ENCODE assay signal across 17 cellular contexts in genomic region chr4:139709660-139710059, GRCh38. TPM values are rescaled to one million over a fixed set of nuclear protein-coding genes. Genes with fewer than 3 reads are reported as not detected.
A peak's percentile ranks its signal among the peaks of the same experiment; 100 is the strongest.
DNase-seq lines count a peak whose midpoint lies in the region; ATAC-seq and TF ChIP-seq lines count a peak whose summit lies in the region.
"Had no signal": no experiment of that assay in that cellular context is flagged by ENCODE, and none has a peak within 500 bp of the region (broad histone marks: within the 10 kb centered on the region; RNA-seq: fewer than 3 reads in every experiment).

No MANE protein-coding gene starts in this region.

- H3K4me3 ChIP-seq in SJCRH30 (no peak overlapping the region), mucosa of descending colon (no peak overlapping the region)

- no peaks in the 10 kb centered on the region for H3K4me1 Mint-ChIP-seq in activated CD8-positive, alpha-beta T cell treated with anti-CD3 and anti-CD28 coated beads, Interleukin-2, amount 10 ng/mL, durations not matched to agents 7 days and 5 days (ENCODE audit: low read depth)

- intact Hi-C loops in mucosa of descending colon (cut with DNase I, micrococcal nuclease), result no loop called here

- H3K4me1 ChIP-seq in SJCRH30, result peaks cover 10% of the 10 kb centered on the region
- H3K4me1 ChIP-seq in mucosa of descending colon (ENCODE audit: low read depth), result no peaks in the 10 kb centered on the region
- H3K4me1 ChIP-seq: BE2C had no signal

- DNase-seq in NCI-H748 (lab: John Stamatoyannopoulos, UW; ENCODE audit: unreplicated experiment) (peak; percentile 42), NCI-H748 treated with DMSO at 0.1 percent for 48 hours (lab: John Stamatoyannopoulos, UW) (no peak), SJCRH30 (peak; percentile 24 to 50), mucosa of descending colon (peak in 1 of 3 donors; percentile 25), OCI-M1 (lab: John Stamatoyannopoulos, UW) (no peak), H4 (ENCODE audit: low spot score) (no peak)
- DNase-seq in activated CD8-positive, alpha-beta T cell treated with anti-CD3 and anti-CD28 coated beads, Interleukin-2, amount 10 ng/mL, durations not matched to agents 7 days and 5 days, result no peak
- DNase-seq: BE2C, GDM1, Kasumi-1, NCI-H1417 treated with DMSO at 0.1 percent for 48 hours, NCI-H1930, NCI-H345, NCI-H524, SIG-M5, T-helper 1 cell had no signal

- H3K27me3 Mint-ChIP-seq in activated CD8-positive, alpha-beta T cell treated with anti-CD3 and anti-CD28 coated beads, Interleukin-2, amount 10 ng/mL, durations not matched to agents 7 days and 5 days (ENCODE audit: low read depth), result no peaks in the 10 kb centered on the region

- H3K9me3 ChIP-seq in SJCRH30 (replicated peaks), result 0 out of 2 replicates have a peak, but pooled peaks cover 4% of the 10 kb centered on the region
- no peaks in the 10 kb centered on the region for H3K9me3 ChIP-seq in mucosa of descending colon
- H3K9me3 ChIP-seq: BE2C had no signal

- TF ChIP-seq CTCF in mucosa of descending colon (IDR thresholded peaks at IDR 0.05), result no peak

- POLR2A ChIA-PET in activated CD8-positive, alpha-beta T cell treated with anti-CD3 and anti-CD28 coated beads, Interleukin-2, amount 10 ng/mL, durations not matched to agents 7 days and 5 days (lab: Charles Lee), result no interaction called here

- H3K36me3 Mint-ChIP-seq in activated CD8-positive, alpha-beta T cell treated with anti-CD3 and anti-CD28 coated beads, Interleukin-2, amount 10 ng/mL, durations not matched to agents 7 days and 5 days (ENCODE audit: low read depth), result no peaks in the 10 kb centered on the region

- peak; percentile 74 for ATAC-seq in mucosa of descending colon
- ATAC-seq in activated CD8-positive, alpha-beta T cell treated with anti-CD3 and anti-CD28 coated beads, Interleukin-2, amount 10 ng/mL, durations not matched to agents 7 days and 5 days, result no peak
- ATAC-seq: Panc1 had no signal

- no peaks in the 10 kb centered on the region for H3K9me3 Mint-ChIP-seq in activated CD8-positive, alpha-beta T cell treated with anti-CD3 and anti-CD28 coated beads, Interleukin-2, amount 10 ng/mL, durations not matched to agents 7 days and 5 days (ENCODE audit: insufficient read depth)

- H3K36me3 ChIP-seq in SJCRH30, result no peaks in the 10 kb centered on the region
- H3K36me3 ChIP-seq in mucosa of descending colon (ENCODE audit: low read depth), result no peaks in the 10 kb centered on the region

- no peak overlapping the region for H3K4me3 Mint-ChIP-seq in activated CD8-positive, alpha-beta T cell treated with anti-CD3 and anti-CD28 coated beads, Interleukin-2, amount 10 ng/mL, durations not matched to agents 7 days and 5 days

- H3K27me3 ChIP-seq in SJCRH30, result no peaks in the 10 kb centered on the region
- H3K27me3 ChIP-seq: BE2C had no signal

- no peak overlapping the region for H3K27ac Mint-ChIP-seq in activated CD8-positive, alpha-beta T cell treated with anti-CD3 and anti-CD28 coated beads, Interleukin-2, amount 10 ng/mL, durations not matched to agents 7 days and 5 days

- no peak overlapping the region for H3K27ac ChIP-seq in SJCRH30

- CTCF ChIA-PET in activated CD8-positive, alpha-beta T cell treated with anti-CD3 and anti-CD28 coated beads, Interleukin-2, amount 10 ng/mL, durations not matched to agents 7 days and 5 days (lab: Charles Lee), result no interaction called here

RNA-seq across cellular contexts. Expression of gene MGST2, which starts 44.0 kb away (rescaled TPM):
- 27.2 and 31.2 TPM in 2 replicates for total RNA-seq in SJCRH30 (2014; rRNA removed; shearing (Covaris generic))
- total RNA-seq in mucosa of descending colon, result 100 to 1,000 TPM in 2 of 3 donors, 10 to 100 TPM in 1; 64.3 to 134 (median 119) TPM
- total RNA-seq in activated CD8-positive, alpha-beta T cell treated with anti-CD3 and anti-CD28 coated beads, Interleukin-2, amount 10 ng/mL, durations not matched to agents 7 days and 5 days, result 10 to 100 TPM; 12.8 to 13.4 TPM
- total RNA-seq in H4 (2014; rRNA removed; shearing (Covaris generic)), result 1.6 TPM in 1 of 2 replicates, not detected in the other

Comparison
In these comparisons a context has a peak if more than half of its experiments do, and no peak if none do; other contexts are left out.
1. DNase-seq: peak in NCI-H748 (single experiment) and SJCRH30 (2 of 2); none in NCI-H748 treated with DMSO at 0.1 percent for 48 hours (single experiment), OCI-M1 (single experiment), activated CD8-positive, alpha-beta T cell treated with anti-CD3 and anti-CD28 coated beads, Interleukin-2, amount 10 ng/mL, durations not matched to agents 7 days and 5 days (single experiment) and H4 (single experiment).